Comparison of ENCODE assay signal across 8 cellular contexts in genomic region chr5:56951946-56952691, GRCh38. TPM values are rescaled to one million over a fixed set of nuclear protein-coding genes. Genes with fewer than 3 reads are reported as not detected.
A peak's percentile ranks its signal among the peaks of the same experiment; 100 is the strongest.
DNase-seq lines count a peak whose midpoint lies in the region; ATAC-seq and TF ChIP-seq lines count a peak whose summit lies in the region.

TSS of gene MIER3 (minus strand) at chr5:56952123. CDS start at chr5:56952102, 21 bp downstream.

- H3K9me3 Mint-ChIP-seq in activated naive CD4-positive, alpha-beta T cell treated with anti-CD3 and anti-CD28 coated beads, Interleukin-2, amount 50 U/mL, for 24 hours, result no peaks in the 10 kb centered on the region

- H3K4me1 Mint-ChIP-seq in activated naive CD4-positive, alpha-beta T cell treated with anti-CD3 and anti-CD28 coated beads, Interleukin-2, amount 50 U/mL, for 24 hours, result peaks cover 25% of the 10 kb centered on the region

- peak within 1 kb of the TSS; percentile 94 for H3K4me3 Mint-ChIP-seq in activated naive CD4-positive, alpha-beta T cell treated with anti-CD3 and anti-CD28 coated beads, Interleukin-2, amount 50 U/mL, for 24 hours

- H3K36me3 ChIP-seq in ES-I3 (ENCODE audit: insufficient read depth, low read length), result 0 out of 2 replicates have a peak, but pooled peaks cover 5% of the 10 kb centered on the region
- H3K36me3 ChIP-seq in KOPT-K1 (ENCODE audit: insufficient read depth, low read length), result 0 out of 2 replicates have a peak, but pooled peaks cover 5% of the 10 kb centered on the region
- no peaks in the 10 kb centered on the region for H3K36me3 ChIP-seq in parathyroid adenoma (ENCODE audit: control insufficient read depth, insufficient read depth, low read length)
- H3K36me3 ChIP-seq in tibial artery, result no peaks in the 10 kb centered on the region

- peak within 1 kb of the TSS; percentile 89 for H3K4me2 ChIP-seq in parathyroid adenoma (ENCODE audit: low read length)

- ATAC-seq in GM21786 (IDR thresholded peaks at IDR 0.05; ENCODE audit: unreplicated experiment), result peak; percentile 90
- ATAC-seq in Right ventricle myocardium inferior, result peak; percentile 96

- peaks cover 13% of the 10 kb centered on the region for H3K79me2 ChIP-seq in parathyroid adenoma

- H3K27ac ChIP-seq in KOPT-K1 (ENCODE audit: low read depth, low read length, poor library complexity, severe bottlenecking) (peak within 1 kb of the TSS; percentile 51), parathyroid adenoma (peak within 1 kb of the TSS; percentile 63), tibial artery (peak within 1 kb of the TSS; percentile 77 to 89)

- TF ChIP-seq CTCF in parathyroid adenoma (IDR thresholded peaks at IDR 0.05) (no peak), tibial artery (IDR thresholded peaks at IDR 0.05) (no peak)

- H3K27me3 ChIP-seq in parathyroid adenoma (ENCODE audit: control insufficient read depth, insufficient read depth, low read length) (no peaks in the 10 kb centered on the region), tibial artery (no peaks in the 10 kb centered on the region)

- no peaks in the 10 kb centered on the region for H3K4me1 ChIP-seq in ES-I3 (ENCODE audit: insufficient read depth, low read length)
- peaks cover 5% of the 10 kb centered on the region for H3K4me1 ChIP-seq in parathyroid adenoma
- peaks cover 0 to 19% (median 12%) of the 10 kb centered on the region in 4 donors for H3K4me1 ChIP-seq in tibial artery

- peak within 1 kb of the TSS; percentile 94 for H2AFZ ChIP-seq in parathyroid adenoma

- H3K9me3 ChIP-seq in ES-I3 (ENCODE audit: control insufficient read depth, insufficient read depth, low read length) (no peaks in the 10 kb centered on the region), KOPT-K1 (ENCODE audit: insufficient read depth, low read length, poor library complexity, severe bottlenecking) (no peaks in the 10 kb centered on the region), parathyroid adenoma (ENCODE audit: control insufficient read depth, low read length) (no peaks in the 10 kb centered on the region), tibial artery (no peaks in the 10 kb centered on the region)

- intact Hi-C loops in Right ventricle myocardium inferior (cut with DNase I), result loop anchor here (5.0 kb wide), 2 partner anchors 40 to 270 kb away; no protein-coding TSS in a partner anchor
- intact Hi-C loops in tibial artery (cut with DNase I; ENCODE audit: low total_unique reads), result loop anchor here (5.0 to 10.0 kb wide), 2 partner anchors 45 to 263 kb away; partner anchors contain the start of gene SETD9

- peak within 1 kb of the TSS; percentile 76 for H3K27ac Mint-ChIP-seq in activated naive CD4-positive, alpha-beta T cell treated with anti-CD3 and anti-CD28 coated beads, Interleukin-2, amount 50 U/mL, for 24 hours

- no peaks in the 10 kb centered on the region for H3K36me3 Mint-ChIP-seq in activated naive CD4-positive, alpha-beta T cell treated with anti-CD3 and anti-CD28 coated beads, Interleukin-2, amount 50 U/mL, for 24 hours

- H3K4me3 ChIP-seq in parathyroid adenoma (ENCODE audit: low read depth, low read length) (peak within 1 kb of the TSS; percentile 72), tibial artery (peak within 1 kb of the TSS; percentile 89 to 93)

- H3K9ac ChIP-seq in ES-I3 (ENCODE audit: low read depth, low read length) (peak within 1 kb of the TSS; percentile 80), parathyroid adenoma (peak within 1 kb of the TSS; percentile 74)

- peaks cover 7% of the 10 kb centered on the region for H3K27me3 Mint-ChIP-seq in activated naive CD4-positive, alpha-beta T cell treated with anti-CD3 and anti-CD28 coated beads, Interleukin-2, amount 50 U/mL, for 24 hours

- DNase-seq in SKM-1 (lab: John Stamatoyannopoulos, UW; ENCODE audit: unreplicated experiment) (peak; percentile 11), Right ventricle myocardium inferior (ENCODE audit: missing footprints) (peak; percentile 90), tibial artery (peak; percentile 58 to 86)

RNA-seq across cellular contexts. Expression of gene MIER3, which starts in this region (rescaled TPM):
- 12.0 TPM for total RNA-seq in Right ventricle myocardium inferior

Comparison
In these comparisons a context has a peak if more than half of its experiments do, and no peak if none do; other contexts are left out.
1. Peak in every context shown above with its lines: DNase-seq, ATAC-seq, H3K4me3 ChIP-seq and H3K27ac ChIP-seq.
2. DNase-seq: peak in every context shown above with its lines; median percentile 90 in Right ventricle myocardium inferior; 72 in tibial artery; 11 in SKM-1.